In the genomic region with DNA sequence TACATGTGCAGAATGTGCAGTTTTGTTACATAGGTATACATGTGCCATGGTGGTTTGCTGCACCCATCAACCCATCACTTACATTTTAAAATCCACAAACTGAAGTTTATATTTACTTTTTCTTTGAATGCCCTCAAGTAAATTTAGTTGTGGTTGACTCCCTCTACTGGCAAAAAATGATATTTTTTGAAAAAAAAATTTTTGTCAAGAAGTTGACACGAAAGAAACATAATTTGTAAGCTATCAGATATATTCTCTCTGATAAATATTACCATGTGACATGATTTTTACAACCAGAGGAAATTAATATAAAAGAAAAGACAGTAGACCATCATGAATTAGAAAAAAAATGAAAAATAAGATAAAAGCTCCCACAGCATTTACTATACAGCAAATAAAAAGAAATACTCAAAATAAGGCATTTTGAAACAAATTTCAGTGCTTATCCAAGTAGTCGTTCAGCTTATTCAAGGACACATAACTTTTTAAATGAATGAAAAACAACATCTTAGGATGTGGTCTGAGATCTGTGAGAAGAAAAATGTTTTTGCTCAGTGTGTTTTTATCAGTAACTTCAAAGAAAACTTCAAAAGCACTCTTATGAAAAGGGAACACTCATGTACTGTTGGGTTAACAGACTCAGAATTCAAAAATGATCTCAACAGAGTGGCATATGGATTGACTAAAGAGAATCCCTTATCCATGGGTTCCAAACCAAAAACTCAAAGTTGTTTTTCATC, we compare ENCODE assay signal across 8 cellular contexts. TPM values are rescaled to one million over a fixed set of nuclear protein-coding genes. Genes with fewer than 3 reads are reported as not detected.
DNase-seq lines count a peak whose midpoint lies in the region; ATAC-seq, FAIRE-seq and TF ChIP-seq lines count a peak whose summit lies in the region.

No MANE protein-coding gene starts in this region.

- H3K36me3 ChIP-seq in keratinocyte (ENCODE audit: control insufficient read depth in 2 of 2, extremely low read depth in 1 of 2, insufficient read depth in 2 of 2, low read length in 2 of 2) = no peaks in the 10 kb centered on the region

- H3K4me1 ChIP-seq in keratinocyte (ENCODE audit: control insufficient read depth, extremely low read depth, insufficient read depth, low read length) = no peaks in the 10 kb centered on the region

- TF ChIP-seq POLR2A in GM18505 (IDR thresholded peaks at IDR 0.05; ENCODE audit: borderline replicate concordance, extremely low read depth, insufficient read depth, insufficient read length) = no peak

- no peak overlapping the region for H3K9ac ChIP-seq in keratinocyte (ENCODE audit: control insufficient read depth, extremely low read depth, insufficient read depth, low read length)

- H3K27me3 ChIP-seq in keratinocyte (ENCODE audit: control insufficient read depth, extremely low read depth, insufficient read depth, low read length) = no peaks in the 10 kb centered on the region

- no peaks in the 10 kb centered on the region for H3K9me1 ChIP-seq in keratinocyte (ENCODE audit: control insufficient read depth, extremely low read depth, insufficient read depth, low read length)

- no peaks in the 10 kb centered on the region for H4K20me1 ChIP-seq in keratinocyte (ENCODE audit: control insufficient read depth, extremely low read depth, insufficient read depth, low read length)

- H3K79me2 ChIP-seq in keratinocyte (ENCODE audit: control insufficient read depth, insufficient read depth, low read length) = no peaks in the 10 kb centered on the region

- peak; percentile 53 for DNase-seq in CD1c-positive myeloid dendritic cell (ENCODE audit: extremely low spot score)
- no peak for DNase-seq in GM13977 (ENCODE audit: low spot score)
- peak; percentile 47 for DNase-seq in RKO (ENCODE audit: low spot score)
- no peak for DNase-seq in keratinocyte (ENCODE audit: low read depth, low spot score)
- no peak for DNase-seq in DMS114 treated with DMSO at 0.1 percent for 48 hours (lab: John Stamatoyannopoulos, UW; ENCODE audit: unreplicated experiment)
- DNase-seq in anterior cingulate cortex (lab: John Stamatoyannopoulos, UW) = no peak

- no peak overlapping the region for H2AFZ ChIP-seq in keratinocyte (ENCODE audit: control insufficient read depth, low read length)

- no peak overlapping the region for H3K27ac ChIP-seq in keratinocyte (ENCODE audit: control insufficient read depth, insufficient read depth, low read length)

- dilution Hi-C loops in keratinocyte (cut with MboI; ENCODE audit: extremely low pct_ligation_motif_present, low sequenced_read_pairs) = no loop called here

- no peak overlapping the region for H3K4me3 ChIP-seq in keratinocyte (ENCODE audit: control insufficient read depth in 2 of 3, extremely low read depth in 1 of 3, insufficient read depth in 2 of 3, low read depth in 1 of 3, low read length in 3 of 3)

- FAIRE-seq in keratinocyte (lab: Jason Lieb, UNC) = peak; percentile 34

- no peak overlapping the region for H3K4me2 ChIP-seq in keratinocyte (ENCODE audit: control insufficient read depth, extremely low read depth, insufficient read depth, low read depth, low read length)

- in situ Hi-C loops in GM13977 (cut with MboI; ENCODE audit: low pct_unique_long_range_greater_than_20kb, low sequenced_read_pairs, unreplicated experiment) = loop anchor here (25.0 kb wide), 1 partner anchor 447 kb away; no protein-coding TSS in a partner anchor

- ATAC-seq in GM18505 (IDR thresholded peaks at IDR 0.05; ENCODE audit: unreplicated experiment) (no peak), HG02642 (IDR thresholded peaks at IDR 0.05; ENCODE audit: poor library complexity, unreplicated experiment) (no peak)

- H3K9me3 ChIP-seq in keratinocyte (ENCODE audit: control insufficient read depth, low read depth, low read length) = no peaks in the 10 kb centered on the region

- TF ChIP-seq CTCF in GM13977 (IDR thresholded peaks at IDR 0.05; ENCODE audit: extremely low read depth, insufficient read depth, missing control alignments) (peak; percentile 41), keratinocyte (optimal IDR thresholded peaks at IDR 0.05 in 1 of 3, IDR thresholded peaks at IDR 0.05 in 1 of 3, conservative IDR thresholded peaks at IDR 0.05 in 1 of 3; ENCODE audit: extremely low read depth in 1 of 3, insufficient read depth in 2 of 3, low read length in 3 of 3) (peak in 1 of 3 experiments; percentile 17)

RNA-seq across cellular contexts. Expression of a gene that starts 30.0 kb away (rescaled TPM):
- 3.2 to 7.6 TPM (median 6.7 TPM) in 3 replicates for polyA plus RNA-seq in keratinocyte
- polyA plus RNA-seq in keratinocyte (2011; ENCODE audit: low read depth) = 12.7 TPM
- 3.6 and 15.7 TPM in 2 replicates for polyA plus RNA-seq in keratinocyte (2011; cell fraction: cytosol; rRNA removed)
- polyA plus RNA-seq in keratinocyte (2011; cell fraction: nucleus; rRNA removed) = 10.4 and 12.3 TPM in 2 replicates
- polyA plus RNA-seq in keratinocyte (2012; ENCODE audit: low replicate concordance) = 5.8 and 12.6 TPM in 2 replicates
- polyA minus RNA-seq in keratinocyte = 11.5 to 18.7 TPM (median 13.6 TPM) in 3 replicates
- 15.5 TPM for polyA minus RNA-seq in keratinocyte (2011; cell fraction: cytosol; rRNA and poly(A)+ RNA removed)
- polyA minus RNA-seq in keratinocyte (2011; cell fraction: nucleus; rRNA and poly(A)+ RNA removed) = 22.8 and 42.5 TPM in 2 replicates

Comparison
In these comparisons a context has a peak if more than half of its experiments do, and no peak if none do; other contexts are left out.
1. DNase-seq: peak in CD1c-positive myeloid dendritic cell (single experiment) and RKO (single experiment); none in GM13977 (single experiment), keratinocyte (single experiment), DMS114 treated with DMSO at 0.1 percent for 48 hours (single experiment) and anterior cingulate cortex (0 of 58).